30 cellular contexts compared by ENCODE assay signal in the genomic region with DNA sequence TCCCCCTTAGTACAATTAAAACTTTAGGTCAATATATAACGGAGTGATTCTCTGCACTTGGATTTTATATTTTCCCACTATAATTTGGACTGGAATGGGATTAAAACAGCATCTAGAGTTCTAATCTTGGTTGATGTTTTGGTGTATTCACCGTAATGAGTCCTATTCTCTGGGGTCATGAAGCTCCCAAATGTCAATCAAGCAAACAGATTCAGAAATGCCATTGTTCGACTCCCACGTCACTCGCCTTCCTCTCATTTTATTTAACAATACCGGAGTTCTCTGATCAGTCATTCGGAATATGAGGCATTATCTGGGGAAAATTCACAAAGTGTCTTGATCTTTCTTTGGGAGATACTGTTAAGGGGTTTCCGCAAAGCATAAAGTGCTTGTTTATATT. TPM values are rescaled to one million over a fixed set of nuclear protein-coding genes. Genes with fewer than 3 reads are reported as not detected.
DNase-seq lines count a peak whose midpoint lies in the region; TF ChIP-seq lines count a peak whose summit lies in the region.
"Had no signal": no experiment of that assay in that cellular context is flagged by ENCODE, and none has a peak within 500 bp of the region (broad histone marks: within the 10 kb centered on the region; RNA-seq: fewer than 3 reads in every experiment).

No MANE protein-coding gene starts in this region.

- no peaks in the 10 kb centered on the region for H3K9me3 ChIP-seq in HUES48 (ENCODE audit: control insufficient read depth, insufficient read depth, low read length)
- no peaks in the 10 kb centered on the region for H3K9me3 ChIP-seq in iPS-20b (ENCODE audit: insufficient read depth, low read depth, low read length)
- no peaks in the 10 kb centered on the region for H3K9me3 ChIP-seq in neuronal stem cell (replicated peaks in 1 of 2; ENCODE audit: control insufficient read depth in 2 of 2, insufficient read depth in 1 of 2, low read depth in 1 of 2, low read length in 2 of 2)
- H3K9me3 ChIP-seq: Caco-2, lower lobe of right lung, neutrophil, psoas muscle, testis, vagina had no signal

- H4K8ac ChIP-seq in neuronal stem cell (ENCODE audit: low read depth, low read length) = no peak overlapping the region

- no peak for TF ChIP-seq CTCF in brain (conservative IDR thresholded peaks at IDR 0.05)

- no peak overlapping the region for H2BK120ac ChIP-seq in neuronal stem cell (ENCODE audit: low read depth, low read length)

- no peaks in the 10 kb centered on the region for H3K9me3 Mint-ChIP-seq in brain
- H3K9me3 Mint-ChIP-seq: activated CD4-positive, alpha-beta T cell treated with anti-CD3 and anti-CD28 coated beads, Interleukin-2, amount 10 ng/mL, durations not matched to agents 24 days and 14 days had no signal

- H3K27me3 ChIP-seq in HUES48 (ENCODE audit: control insufficient read depth, insufficient read depth, low read length) = peaks cover 44% of the 10 kb centered on the region
- H3K27me3 ChIP-seq in iPS-20b (ENCODE audit: insufficient read depth, low read length) = peaks cover 57% of the 10 kb centered on the region
- H3K27me3 ChIP-seq in neuronal stem cell (ENCODE audit: control insufficient read depth in 3 of 3, insufficient read depth in 3 of 3, low read depth in 1 of 3, low read length in 3 of 3) = no peaks in the 10 kb centered on the region
- H3K27me3 ChIP-seq: testis, vagina had no signal

- no peak overlapping the region for H2BK15ac ChIP-seq in neuronal stem cell (ENCODE audit: low read length)

- no peak overlapping the region for H2AK5ac ChIP-seq in neuronal stem cell (ENCODE audit: low read depth, low read length)

- no peak overlapping the region for H2BK5ac ChIP-seq in neuronal stem cell (ENCODE audit: low read length)

- no CpG with 5 or more reads among the region's 8 CpGs for WGBS in neuronal stem cell (ENCODE audit: extremely low coverage in 2 of 2, insufficient read length in 2 of 2, insufficient replicate concordance in 1 of 2), 2 donors

- no peaks in the 10 kb centered on the region for H3K36me3 ChIP-seq in HUES48 (ENCODE audit: control insufficient read depth, insufficient read depth, low read length)
- no peaks in the 10 kb centered on the region for H3K36me3 ChIP-seq in iPS-20b (ENCODE audit: insufficient read depth, low read depth, low read length)
- no peaks in the 10 kb centered on the region for H3K36me3 ChIP-seq in neuronal stem cell (replicated peaks in 1 of 2; ENCODE audit: control insufficient read depth in 2 of 2, insufficient read depth in 2 of 2, low read length in 2 of 2)
- H3K36me3 ChIP-seq: lower lobe of right lung, neutrophil, vagina had no signal

- peaks cover 32% of the 10 kb centered on the region for H3K27me3 Mint-ChIP-seq in brain

- H3K27ac ChIP-seq in HUES48 (ENCODE audit: low read depth, low read length) (no peak overlapping the region), iPS-20b (ENCODE audit: low read length) (no peak overlapping the region), neuronal stem cell (replicated peaks; ENCODE audit: low read length) (no peak overlapping the region)
- H3K27ac ChIP-seq: lower lobe of right lung, neutrophil, PC-9, psoas muscle, testis, vagina, VCaP had no signal

- no peak overlapping the region for H3K23ac ChIP-seq in neuronal stem cell (ENCODE audit: low read depth, low read length, poor library complexity)

- no peak overlapping the region for H3K18ac ChIP-seq in neuronal stem cell (ENCODE audit: low read length)

- H3K4me1 Mint-ChIP-seq in brain = peaks cover 65% of the 10 kb centered on the region

- DNase-seq in neuronal stem cell (ENCODE audit: low spot score) = no peak
- no peak for DNase-seq in HUDEP-2 (lab: John Stamatoyannopoulos, UW; ENCODE audit: unreplicated experiment in 76 of 76)
- DNase-seq in RPMI8226 = no peak
- no peak for DNase-seq in activated gamma-delta T cell (lab: John Stamatoyannopoulos, UW)
- DNase-seq in HuH-7.5 (ENCODE audit: low spot score) = no peak
- DNase-seq: activated CD4-positive, alpha-beta T cell treated with anti-CD3 and anti-CD28 coated beads, Interleukin-2, amount 10 ng/mL, durations not matched to agents 24 days and 14 days; activated CD8-positive, alpha-beta memory T cell treated with anti-CD3 and anti-CD28 coated beads, Interleukin-2, amount 10 ng/mL, durations not matched to agents 7 days and 5 days; activated naive CD4-positive, alpha-beta T cell treated with Interleukin-2 at 50 U/mL for 16 hours; activated T-cell treated with anti-CD3 and anti-CD28 coated beads, Interleukin-2, amount 50 U/mL, for 48 hours; amniotic stem cell; C1 segment of cervical spinal cord; Caco-2; DMS79 treated with DMSO at 0.1 percent for 48 hours; lower lobe of right lung; NCI-H1092; NCI-H1930; NCI-H524 treated with DMSO at 0.1 percent for 48 hours; NK-92 treated with Interleukin-12 subunit alpha and Interleukin-12 subunit beta, amount 100 ng/mL, for 24 hours; PC-9; psoas muscle; SHP77; stimulated activated naive CD8-positive, alpha-beta T cell treated with anti-CD3 and anti-CD28 coated beads, Interleukin-15, Interleukin-2, amounts not matched to agents 100 U/mL and 50 U/mL, for 24 hours; T-helper 9 cell; testis had no signal

- no peaks in the 10 kb centered on the region for H3K36me3 Mint-ChIP-seq in brain
- H3K36me3 Mint-ChIP-seq: activated CD8-positive, alpha-beta memory T cell treated with anti-CD3 and anti-CD28 coated beads, Interleukin-2, amount 10 ng/mL, durations not matched to agents 7 days and 5 days had no signal

- peaks cover 9% of the 10 kb centered on the region for H3K79me1 ChIP-seq in neuronal stem cell (ENCODE audit: low read depth, low read length)

- no peak overlapping the region for H4K91ac ChIP-seq in neuronal stem cell (ENCODE audit: low read depth, low read length, poor library complexity)

- peak overlapping the region; percentile 80 for H3K4me2 ChIP-seq in neuronal stem cell (ENCODE audit: insufficient read depth, low read length, poor library complexity, severe bottlenecking)
- H3K4me2 ChIP-seq: PC-9 had no signal

- peak overlapping the region in 4 of 5 experiments; percentile 42 to 96 (median 82) for H3K4me3 Mint-ChIP-seq in brain
- H3K4me3 Mint-ChIP-seq: activated CD4-positive, alpha-beta T cell treated with anti-CD3 and anti-CD28 coated beads, Interleukin-2, amount 10 ng/mL, durations not matched to agents 24 days and 14 days; activated CD8-positive, alpha-beta memory T cell treated with anti-CD3 and anti-CD28 coated beads, Interleukin-2, amount 10 ng/mL, durations not matched to agents 7 days and 5 days had no signal

- no peak overlapping the region for H3K9ac ChIP-seq in HUES48 (ENCODE audit: low read depth, low read length)
- H3K9ac ChIP-seq in iPS-20b (ENCODE audit: low read depth, low read length) = peak overlapping the region; percentile 64; the same call in 1 of the 2 replicates
- H3K9ac ChIP-seq in neuronal stem cell (ENCODE audit: low read depth, low read length, poor library complexity) = no peak overlapping the region

- no peak overlapping the region for H3K14ac ChIP-seq in neuronal stem cell (ENCODE audit: low read length)

- H3K4me3 ChIP-seq in HUES48 (ENCODE audit: low read depth, low read length) (peak overlapping the region; percentile 54), iPS-20b (ENCODE audit: low read length) (peak overlapping the region; percentile 68), neuronal stem cell (ENCODE audit: low read length in 2 of 2) (peak overlapping the region in 1 of 2 donors; percentile 97)
- H3K4me3 ChIP-seq: lower lobe of right lung, PC-9, vagina had no signal

- H2AFZ ChIP-seq in neuronal stem cell (ENCODE audit: low read length) = no peak overlapping the region
- H2AFZ ChIP-seq: PC-9 had no signal

- no peak overlapping the region for H2BK12ac ChIP-seq in neuronal stem cell (ENCODE audit: low read length)

- peak overlapping the region in 3 of 5 experiments; percentile 14 to 80 (median 54) for H3K27ac Mint-ChIP-seq in brain
- H3K27ac Mint-ChIP-seq: activated CD4-positive, alpha-beta T cell treated with anti-CD3 and anti-CD28 coated beads, Interleukin-2, amount 10 ng/mL, durations not matched to agents 24 days and 14 days; activated CD8-positive, alpha-beta memory T cell treated with anti-CD3 and anti-CD28 coated beads, Interleukin-2, amount 10 ng/mL, durations not matched to agents 7 days and 5 days had no signal

- no peak overlapping the region for H3K4ac ChIP-seq in neuronal stem cell (ENCODE audit: low read length)

- H3K4me1 ChIP-seq in HUES48 (ENCODE audit: control insufficient read depth, insufficient read depth, low read length) (peaks cover 62% of the 10 kb centered on the region), iPS-20b (ENCODE audit: insufficient read depth, low read length) (peaks cover 45% of the 10 kb centered on the region), neuronal stem cell (ENCODE audit: control insufficient read depth in 2 of 2, insufficient read depth in 1 of 2, low read depth in 1 of 2, low read length in 2 of 2) (peaks cover 31 to 47% of the 10 kb centered on the region in 2 donors)
- H3K4me1 ChIP-seq: psoas muscle, testis had no signal

RNA-seq across cellular contexts. Expression of a gene that starts 26.5 kb away (rescaled TPM):
- polyA plus RNA-seq in brain (ENCODE audit: insufficient read depth, low read depth, low replicate concordance) = 0.46 TPM
- polyA plus RNA-seq in neuronal stem cell (2013, experiment 1 of 2) = 57.0 TPM
- polyA plus RNA-seq in neuronal stem cell (2013, experiment 2 of 2) = 57.0 TPM

RNA-seq across cellular contexts. Expression of a gene that starts 35.1 kb away (rescaled TPM):
- 17.4 TPM for polyA plus RNA-seq in brain (ENCODE audit: insufficient read depth, low read depth, low replicate concordance)
- 43.4 TPM for polyA plus RNA-seq in neuronal stem cell (2013, experiment 1 of 2)
- 44.9 TPM for polyA plus RNA-seq in neuronal stem cell (2013, experiment 2 of 2)
